1 cellular context compared by ENCODE assay signal in the genomic region with DNA sequence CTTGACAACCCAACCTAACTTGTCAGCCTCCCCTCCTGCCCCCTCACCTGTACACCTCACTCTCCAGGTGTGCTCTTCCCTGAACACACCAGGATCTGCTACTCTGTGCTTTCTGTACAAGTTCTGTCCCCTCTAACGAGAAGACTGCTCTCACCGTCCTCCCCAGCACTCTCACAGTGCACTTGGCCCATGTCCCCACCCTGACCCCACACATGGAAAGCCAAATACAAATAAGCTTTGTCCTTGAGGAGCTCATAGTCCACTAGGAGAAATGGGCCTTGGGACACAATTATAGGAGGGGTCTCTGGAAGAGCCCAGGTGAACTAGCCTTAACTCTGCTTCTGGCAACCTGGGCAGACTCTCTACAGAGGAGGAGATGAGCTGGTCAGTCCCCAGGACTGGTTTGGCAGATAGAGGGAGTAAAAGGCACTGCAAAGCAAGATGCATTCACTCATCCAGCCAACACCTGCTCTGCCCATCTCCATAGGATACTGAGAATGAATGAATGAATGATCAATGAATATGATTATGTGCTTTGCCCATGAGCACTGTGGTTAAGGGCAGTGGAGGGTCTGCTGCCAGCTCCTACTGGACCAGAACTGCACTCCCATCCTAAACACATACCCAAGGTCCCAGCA.
TF ChIP-seq lines count a peak whose summit lies in the region.

No MANE protein-coding gene starts in this region.

TF ChIP-seq in IMR-90, 13 proteins besides CTCF, POLR2A, EP300 and RAD21:
- TF ChIP-seq CHD1 (IDR thresholded peaks at IDR 0.05; ENCODE audit: low read depth, low read length) (no peak), NFE2L2 (IDR thresholded peaks at IDR 0.05; ENCODE audit: low read depth, low read length) (no peak), FOS (IDR thresholded peaks at IDR 0.05; ENCODE audit: low read depth, low read length) (no peak), MAFK (IDR thresholded peaks at IDR 0.05; ENCODE audit: low read depth, low read length) (no peak), MAZ (IDR thresholded peaks at IDR 0.05; ENCODE audit: borderline replicate concordance, low read depth, low read length) (no peak), BHLHE40 (IDR thresholded peaks at IDR 0.05; ENCODE audit: low read depth, low read length) (no peak), MXI1 (IDR thresholded peaks at IDR 0.05; ENCODE audit: borderline replicate concordance, low read depth, low read length) (no peak), CEBPB (IDR thresholded peaks at IDR 0.05; ENCODE audit: low read depth, low read length) (no peak), RFX5 (IDR thresholded peaks at IDR 0.05; ENCODE audit: low read depth, low read length) (no peak), RCOR1 (IDR thresholded peaks at IDR 0.05; ENCODE audit: insufficient replicate concordance, low read length) (no peak), SMC3 (IDR thresholded peaks at IDR 0.05; ENCODE audit: low read depth, low read length) (no peak)
- TF ChIP-seq, protein P1, sequence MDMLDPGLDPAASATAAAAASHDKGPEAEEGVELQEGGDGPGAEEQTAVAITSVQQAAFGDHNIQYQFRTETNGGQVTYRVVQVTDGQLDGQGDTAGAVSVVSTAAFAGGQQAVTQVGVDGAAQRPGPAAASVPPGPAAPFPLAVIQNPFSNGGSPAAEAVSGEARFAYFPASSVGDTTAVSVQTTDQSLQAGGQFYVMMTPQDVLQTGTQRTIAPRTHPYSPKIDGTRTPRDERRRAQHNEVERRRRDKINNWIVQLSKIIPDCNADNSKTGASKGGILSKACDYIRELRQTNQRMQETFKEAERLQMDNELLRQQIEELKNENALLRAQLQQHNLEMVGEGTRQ (IDR thresholded peaks at IDR 0.05; ENCODE audit: low read depth, low read length): no peak
- TF ChIP-seq, protein P2, sequence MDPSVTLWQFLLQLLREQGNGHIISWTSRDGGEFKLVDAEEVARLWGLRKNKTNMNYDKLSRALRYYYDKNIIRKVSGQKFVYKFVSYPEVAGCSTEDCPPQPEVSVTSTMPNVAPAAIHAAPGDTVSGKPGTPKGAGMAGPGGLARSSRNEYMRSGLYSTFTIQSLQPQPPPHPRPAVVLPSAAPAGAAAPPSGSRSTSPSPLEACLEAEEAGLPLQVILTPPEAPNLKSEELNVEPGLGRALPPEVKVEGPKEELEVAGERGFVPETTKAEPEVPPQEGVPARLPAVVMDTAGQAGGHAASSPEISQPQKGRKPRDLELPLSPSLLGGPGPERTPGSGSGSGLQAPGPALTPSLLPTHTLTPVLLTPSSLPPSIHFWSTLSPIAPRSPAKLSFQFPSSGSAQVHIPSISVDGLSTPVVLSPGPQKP (IDR thresholded peaks at IDR 0.05; ENCODE audit: borderline replicate concordance, low read depth, low read length): no peak
